In genomic region chr2:222903234-222904220, GRCh38 we compare ENCODE assay signal across 8 cellular contexts. TPM values are rescaled to one million over a fixed set of nuclear protein-coding genes. Genes with fewer than 3 reads are reported as not detected.
A peak's percentile ranks its signal among the peaks of the same experiment; 100 is the strongest.
DNase-seq lines count a peak whose midpoint lies in the region; ATAC-seq and TF ChIP-seq lines count a peak whose summit lies in the region.

No MANE protein-coding gene starts in this region.

- DNase-seq in SIG-M5 treated with dmso at 0.1 percent for 504 hours (lab: John Stamatoyannopoulos, UW; ENCODE audit: unreplicated experiment) (peak; percentile 51), SIG-M5 (lab: John Stamatoyannopoulos, UW) (no peak), HT-29 (ENCODE audit: low spot score) (peak; percentile 74), RPMI8226 (peak; percentile 40), choroid plexus epithelial cell (ENCODE audit: low read depth) (peak; percentile 84), lower lobe of right lung (no peak), upper lobe of right lung (no peak)

- ATAC-seq in GM21447 (IDR thresholded peaks at IDR 0.05; ENCODE audit: unreplicated experiment): peak; percentile 92
- ATAC-seq in lower lobe of right lung: peak; percentile 77 to 82
- peak; percentile 87 for ATAC-seq in upper lobe of right lung

- H3K4me1 ChIP-seq in lower lobe of right lung (peaks cover 34% of the 10 kb centered on the region), upper lobe of right lung (peaks cover 33% of the 10 kb centered on the region)

- H3K36me3 ChIP-seq in lower lobe of right lung: no peaks in the 10 kb centered on the region
- peaks cover 6% of the 10 kb centered on the region for H3K36me3 ChIP-seq in upper lobe of right lung

- H3K27ac ChIP-seq in lower lobe of right lung: no peak overlapping the region
- H3K27ac ChIP-seq in upper lobe of right lung: no peak overlapping the region

- H3K9me3 ChIP-seq in lower lobe of right lung (no peaks in the 10 kb centered on the region), upper lobe of right lung (no peaks in the 10 kb centered on the region)

- H3K27me3 ChIP-seq in lower lobe of right lung (ENCODE audit: low read depth) (no peaks in the 10 kb centered on the region), upper lobe of right lung (no peaks in the 10 kb centered on the region)

- peak; percentile 69 for TF ChIP-seq CTCF in choroid plexus epithelial cell (conservative IDR thresholded peaks at IDR 0.05; ENCODE audit: low read depth, low read length)
- TF ChIP-seq CTCF in lower lobe of right lung (IDR thresholded peaks at IDR 0.05): peak; percentile 67
- TF ChIP-seq CTCF in upper lobe of right lung (IDR thresholded peaks at IDR 0.05): peak; percentile 70

- H3K4me3 ChIP-seq in choroid plexus epithelial cell (ENCODE audit: low read depth, low read length): no peak overlapping the region
- H3K4me3 ChIP-seq in lower lobe of right lung: no peak overlapping the region
- H3K4me3 ChIP-seq in upper lobe of right lung: no peak overlapping the region

- intact Hi-C loops in lower lobe of right lung (cut with DNase I): loop anchor here (10.0 kb wide), 2 partner anchors 109 to 209 kb away; no protein-coding TSS in a partner anchor
- intact Hi-C loops in upper lobe of right lung (cut with DNase I): loop anchor here (10.0 kb wide), 1 partner anchor 199 kb away; no protein-coding TSS in a partner anchor

RNA-seq across cellular contexts. Expression of gene ACSL3, which starts 42.7 kb away (rescaled TPM):
- total RNA-seq in HT-29 (2014; rRNA removed; shearing (Covaris generic)): 143 and 163 TPM in 2 replicates
- total RNA-seq in lower lobe of right lung: 74.2 TPM
- 91.5 TPM for total RNA-seq in upper lobe of right lung

Comparison
In these comparisons a context has a peak if more than half of its experiments do, and no peak if none do; other contexts are left out.
1. DNase-seq: peak in SIG-M5 treated with dmso at 0.1 percent for 504 hours (single experiment), HT-29 (single experiment), RPMI8226 (single experiment) and choroid plexus epithelial cell (single experiment); none in SIG-M5 (single experiment), lower lobe of right lung (single experiment) and upper lobe of right lung (single experiment).
2. Peak in every context shown above with its lines, with median percentiles within 50 percentile points of each other: ATAC-seq and CTCF ChIP-seq.